24 cellular contexts compared by ENCODE assay signal in genomic region chr22:44002324-44002723, GRCh38.
"Had no signal": no experiment of that assay in that cellular context is flagged by ENCODE, and none has a peak within 500 bp of the region (broad histone marks: within the 10 kb centered on the region; RNA-seq: fewer than 3 reads in every experiment).

No MANE protein-coding gene starts in this region.

- H3K27ac Mint-ChIP-seq: effector memory CD8-positive, alpha-beta T cell; immature natural killer cell; naive thymus-derived CD4-positive, alpha-beta T cell; nephron progenitor cell; stimulated activated memory B cell treated with anti-CD40 and anti-IgM and Interleukin-4, amounts not matched to agents 10 μg/mL and 1 μg/mL and 100 μg/mL, for 72 hours had no signal

- DNase-seq: cortex of kidney; effector memory CD8-positive, alpha-beta T cell; immature natural killer cell; islet precursor cell; kidney glomerular epithelial cell; left colon; left ventricle myocardium superior; mesenchymal stem cell; midbrain; naive thymus-derived CD4-positive, alpha-beta T cell; nephron progenitor cell; occipital lobe; ovary; psoas muscle; right cardiac atrium; spleen; stimulated activated CD4-positive, alpha-beta T cell treated with anti-CD3 and anti-CD28 coated beads, Interleukin-4, amount 100 ng/mL, for 4 hours; stimulated activated naive CD8-positive, alpha-beta T cell treated with anti-CD3 and anti-CD28 coated beads, Interleukin-15, Interleukin-2, amounts not matched to agents 100 U/mL and 50 U/mL, for 24 hours; upper lobe of left lung; uterus had no signal

- H3K27me3 ChIP-seq: ovary, spleen, tibial nerve, upper lobe of left lung, uterus had no signal

- H3K27ac ChIP-seq: psoas muscle, skin epidermis, spleen, thoracic aorta, tibial nerve, upper lobe of left lung, uterus had no signal

- H3K9me3 ChIP-seq: ovary, psoas muscle, uterus had no signal

- H3K4me3 ChIP-seq: ovary, psoas muscle, skin epidermis, spleen, thoracic aorta, tibial nerve, upper lobe of left lung, uterus had no signal

- ATAC-seq: effector memory CD8-positive, alpha-beta T cell; left colon; left ventricle myocardium superior; naive thymus-derived CD4-positive, alpha-beta T cell; psoas muscle; stimulated activated memory B cell treated with anti-CD40 and anti-IgM and Interleukin-4, amounts not matched to agents 10 μg/mL and 1 μg/mL and 100 μg/mL, for 72 hours; stimulated activated naive CD8-positive, alpha-beta T cell treated with anti-CD3 and anti-CD28 coated beads, Interleukin-15, Interleukin-2, amounts not matched to agents 100 U/mL and 50 U/mL, for 24 hours had no signal

- H3K9me3 Mint-ChIP-seq: effector memory CD8-positive, alpha-beta T cell; stimulated activated memory B cell treated with anti-CD40 and anti-IgM and Interleukin-4, amounts not matched to agents 10 μg/mL and 1 μg/mL and 100 μg/mL, for 72 hours had no signal

- H3K27me3 Mint-ChIP-seq: effector memory CD8-positive, alpha-beta T cell; naive thymus-derived CD4-positive, alpha-beta T cell; stimulated activated memory B cell treated with anti-CD40 and anti-IgM and Interleukin-4, amounts not matched to agents 10 μg/mL and 1 μg/mL and 100 μg/mL, for 72 hours had no signal

- H3K4me1 ChIP-seq: uterus had no signal

- H3K36me3 ChIP-seq: ovary, thoracic aorta, uterus had no signal

- H3K4me3 Mint-ChIP-seq: effector memory CD8-positive, alpha-beta T cell; immature natural killer cell; naive thymus-derived CD4-positive, alpha-beta T cell; nephron progenitor cell; stimulated activated memory B cell treated with anti-CD40 and anti-IgM and Interleukin-4, amounts not matched to agents 10 μg/mL and 1 μg/mL and 100 μg/mL, for 72 hours had no signal
